7 cellular contexts compared by ENCODE assay signal in the genomic region with DNA sequence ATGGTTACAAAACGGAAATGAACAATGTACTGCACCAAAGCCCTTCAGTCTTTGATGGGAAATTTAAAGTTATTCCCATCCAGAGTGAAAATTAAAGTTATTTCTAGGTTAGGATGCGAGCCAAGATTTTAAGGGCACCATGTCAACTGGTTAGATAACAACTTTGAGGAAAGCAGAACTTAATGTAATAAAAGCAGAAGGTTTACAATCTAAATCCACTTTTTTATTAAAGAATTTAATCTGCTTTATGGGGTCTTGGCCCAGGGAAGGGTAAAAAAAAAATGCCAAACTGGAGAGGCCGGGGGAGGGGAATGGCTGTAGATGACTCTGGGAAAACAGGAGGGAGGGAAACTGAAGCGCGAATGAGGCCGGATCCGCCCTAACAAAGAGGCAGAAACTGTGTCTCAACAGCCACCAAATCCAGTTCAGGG.
A peak's percentile ranks its signal among the peaks of the same experiment; 100 is the strongest.
DNase-seq lines count a peak whose midpoint lies in the region; FAIRE-seq and TF ChIP-seq lines count a peak whose summit lies in the region.

No MANE protein-coding gene starts in this region.

- no peaks in the 10 kb centered on the region for H3K79me2 ChIP-seq in KMS-11 (ENCODE audit: insufficient read depth, low read depth)

- no peaks in the 10 kb centered on the region for H3K27me3 ChIP-seq in KMS-11 (ENCODE audit: insufficient read depth, low read depth)
- no peaks in the 10 kb centered on the region for H3K27me3 ChIP-seq in adipocyte (replicated peaks; ENCODE audit: control insufficient read depth, insufficient read depth, low read length)
- H3K27me3 ChIP-seq in layer of hippocampus (ENCODE audit: control insufficient read depth, insufficient read depth, low read length): no peaks in the 10 kb centered on the region

- no peak for DNase-seq in adipocyte (ENCODE audit: low read depth)
- DNase-seq in substantia nigra (lab: John Stamatoyannopoulos, UW): no peak
- DNase-seq in pons (ENCODE audit: low spot score): no peak
- no peak for DNase-seq in NCI-H446 (lab: John Stamatoyannopoulos, UW)
- no peak for DNase-seq in GM19239 (ENCODE audit: insufficient read length, low spot score)

- peak overlapping the region; percentile 27 for H3K4me2 ChIP-seq in KMS-11

- H2AFZ ChIP-seq in KMS-11 (ENCODE audit: low read depth): peak overlapping the region; percentile 51

- H3K27ac ChIP-seq in KMS-11 (peak overlapping the region; percentile 91), layer of hippocampus (ENCODE audit: low read depth, low read length) (peak overlapping the region; percentile 93), substantia nigra (ENCODE audit: low read depth, low read length, poor library complexity, severe bottlenecking) (peak overlapping the region; percentile 93)

- H3K9ac ChIP-seq in KMS-11 (peak overlapping the region; percentile 65; the same call in 1 of the 2 replicates), adipocyte (ENCODE audit: low read length) (peak overlapping the region; percentile 83)

- no peak for TF ChIP-seq CTCF in KMS-11 (conservative IDR thresholded peaks at IDR 0.05; ENCODE audit: low read depth, low read length)

- H3K4me3 ChIP-seq in KMS-11 (IDR thresholded peaks at IDR 0.05; ENCODE audit: insufficient read depth, low read depth, low read length): no peak overlapping the region
- H3K4me3 ChIP-seq in adipocyte (ENCODE audit: low read length): peak overlapping the region; percentile 63

- no peak for FAIRE-seq in GM19239 (lab: Jason Lieb, UNC)

- no peaks in the 10 kb centered on the region for H4K20me1 ChIP-seq in KMS-11 (ENCODE audit: insufficient read depth)

- no peaks in the 10 kb centered on the region for H3K36me3 ChIP-seq in KMS-11 (ENCODE audit: insufficient read depth)
- H3K36me3 ChIP-seq in adipocyte (ENCODE audit: control insufficient read depth, insufficient read depth, low read length, severe bottlenecking): no peaks in the 10 kb centered on the region

- H3K9me3 ChIP-seq in adipocyte (ENCODE audit: control insufficient read depth, low read length): no peaks in the 10 kb centered on the region

- H3K4me1 ChIP-seq in KMS-11 (ENCODE audit: low read depth, poor library complexity, severe bottlenecking) (peaks cover 29% of the 10 kb centered on the region), adipocyte (ENCODE audit: control insufficient read depth, insufficient read depth, low read length) (peaks cover 45% of the 10 kb centered on the region)
